8 cellular contexts compared by ENCODE assay signal in the genomic region with DNA sequence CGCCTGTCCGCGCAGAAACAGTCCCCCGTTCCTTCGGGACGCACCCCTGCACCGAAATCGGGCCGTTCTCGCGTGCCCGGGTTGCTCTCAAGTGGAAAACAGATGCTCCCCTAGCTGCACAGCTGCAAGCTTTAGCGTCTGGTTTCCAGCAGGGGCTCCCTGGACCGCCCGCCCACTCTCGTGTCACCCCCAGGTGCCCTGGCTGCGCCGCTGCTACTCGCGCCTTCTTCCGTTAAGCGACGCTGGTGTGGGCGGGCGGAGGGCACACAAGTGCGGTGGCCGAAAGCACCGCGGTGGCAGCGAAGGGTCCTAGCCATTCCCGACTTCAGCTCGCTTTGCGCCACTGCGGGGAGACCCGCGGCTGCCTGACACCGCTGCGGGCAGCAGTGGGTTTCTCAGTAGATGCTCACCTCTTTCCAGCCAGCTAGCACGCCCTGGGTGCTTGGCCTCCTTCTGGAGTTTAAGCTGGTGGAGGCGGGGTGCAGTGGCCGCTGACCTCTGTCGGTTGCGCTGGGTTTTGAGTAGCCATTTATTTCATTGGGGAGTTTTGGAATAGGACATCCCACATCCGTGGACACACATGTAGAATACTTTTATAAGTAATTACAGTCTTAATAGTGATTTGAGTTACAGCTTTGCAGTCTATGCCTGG. TPM values are rescaled to one million over a fixed set of nuclear protein-coding genes. Genes with fewer than 3 reads are reported as not detected.
DNase-seq lines count a peak whose midpoint lies in the region; ATAC-seq, FAIRE-seq and TF ChIP-seq lines count a peak whose summit lies in the region.

No MANE protein-coding gene starts in this region.

- H3K4me3 Mint-ChIP-seq in T-helper 1 cell treated with Interleukin-12 subunit alpha and Interleukin-12 subunit beta and Interleukin-4 antibody, amounts not matched to agents 30 μg/mL and 1 μg/mL, for 36 hours, result peak overlapping the region; percentile 94

- no peak for TF ChIP-seq POLR2A in H54 (IDR thresholded peaks at IDR 0.05; ENCODE audit: low read depth, low read length)

- intact Hi-C loops in ascending aorta (cut with DNase I), result loop anchor here (2.0 to 10.0 kb wide), 2 partner anchors 452 to 1896 kb away; partner anchors contain the start of genes FBXO15 and ZNF516

- WGBS in small intestine, 3 donors, result 0% methylated on average over 37 to 44 of the region's 44 CpGs

- H4K20me1 ChIP-seq in Karpas-422 (ENCODE audit: insufficient read depth, low read depth, low read length), result peaks cover 47% of the 10 kb centered on the region

- ATAC-seq in GM21825 (IDR thresholded peaks at IDR 0.05; ENCODE audit: unreplicated experiment), result peak; percentile 58

- peaks cover 29% of the 10 kb centered on the region for H3K4me1 Mint-ChIP-seq in T-helper 1 cell treated with Interleukin-12 subunit alpha and Interleukin-12 subunit beta and Interleukin-4 antibody, amounts not matched to agents 30 μg/mL and 1 μg/mL, for 36 hours (ENCODE audit: low read depth)

- H3K27ac ChIP-seq in Karpas-422 (ENCODE audit: low read length) (peak overlapping the region; percentile 75), ascending aorta (peak overlapping the region; percentile 99), small intestine (ENCODE audit: low read depth in 1 of 2, low read length in 1 of 2) (peak overlapping the region; percentile 87 to 98)

- H3K27me3 ChIP-seq in Karpas-422 (ENCODE audit: low read length) (no peaks in the 10 kb centered on the region), ascending aorta (no peaks in the 10 kb centered on the region), iPS-15b (ENCODE audit: control insufficient read depth, insufficient read depth, low read length) (peaks cover 8% of the 10 kb centered on the region), small intestine (ENCODE audit: control insufficient read depth in 2 of 2, insufficient read depth in 2 of 2, low read length in 2 of 2) (no peaks in the 10 kb centered on the region)

- H3K79me2 ChIP-seq in Karpas-422 (ENCODE audit: low read length), result peaks cover 60% of the 10 kb centered on the region

- peak overlapping the region; percentile 91 for H3K4me3 ChIP-seq in Karpas-422 (ENCODE audit: low read length)
- peak overlapping the region; percentile 84 to 89 for H3K4me3 ChIP-seq in ascending aorta
- peak overlapping the region; percentile 96 for H3K4me3 ChIP-seq in iPS-15b (ENCODE audit: low read depth, low read length)
- peak overlapping the region; percentile 84 to 95 for H3K4me3 ChIP-seq in small intestine (ENCODE audit: low read depth in 1 of 2, low read length in 2 of 2)

- H3K9ac ChIP-seq in Karpas-422 (ENCODE audit: low read length) (peak overlapping the region; percentile 85), iPS-15b (ENCODE audit: low read depth, low read length) (peak overlapping the region; percentile 85)

- H3K9me3 Mint-ChIP-seq in T-helper 1 cell treated with Interleukin-12 subunit alpha and Interleukin-12 subunit beta and Interleukin-4 antibody, amounts not matched to agents 30 μg/mL and 1 μg/mL, for 36 hours, result no peaks in the 10 kb centered on the region

- H3K4me1 ChIP-seq in Karpas-422 (ENCODE audit: low read length), result peaks cover 24% of the 10 kb centered on the region
- peaks cover 0 to 17% of the 10 kb centered on the region in 2 donors for H3K4me1 ChIP-seq in ascending aorta
- peaks cover 6% of the 10 kb centered on the region for H3K4me1 ChIP-seq in iPS-15b (ENCODE audit: control insufficient read depth, insufficient read depth, low read length)
- peaks cover 0 to 13% of the 10 kb centered on the region in 2 donors for H3K4me1 ChIP-seq in small intestine (ENCODE audit: control insufficient read depth in 2 of 2, insufficient read depth in 1 of 2, low read depth in 1 of 2, low read length in 1 of 2)

- no peaks in the 10 kb centered on the region for H3K27me3 Mint-ChIP-seq in T-helper 1 cell treated with Interleukin-12 subunit alpha and Interleukin-12 subunit beta and Interleukin-4 antibody, amounts not matched to agents 30 μg/mL and 1 μg/mL, for 36 hours (ENCODE audit: low read depth)

- H3K27ac Mint-ChIP-seq in T-helper 1 cell treated with Interleukin-12 subunit alpha and Interleukin-12 subunit beta and Interleukin-4 antibody, amounts not matched to agents 30 μg/mL and 1 μg/mL, for 36 hours, result peak overlapping the region; percentile 84

- no peaks in the 10 kb centered on the region for H3K9me2 ChIP-seq in Karpas-422 (replicated peaks; ENCODE audit: insufficient read depth, low read length)

- peak; percentile 8 for DNase-seq in GM04503 (ENCODE audit: low read depth)
- peak; percentile 93 for DNase-seq in Karpas-422
- DNase-seq in ascending aorta (ENCODE audit: low spot score in 2 of 2), result peak in 1 of 2 donors; percentile 73
- peak; percentile 50 for DNase-seq in small intestine
- no peak for DNase-seq in H54 (ENCODE audit: insufficient read length, low spot score)

- H3K9me3 ChIP-seq in Karpas-422 (ENCODE audit: low read length) (no peaks in the 10 kb centered on the region), ascending aorta (peaks cover 0 to 18% of the 10 kb centered on the region in 2 donors), iPS-15b (ENCODE audit: control insufficient read depth, insufficient read depth, low read length) (no peaks in the 10 kb centered on the region), small intestine (ENCODE audit: control insufficient read depth, low read depth) (no peaks in the 10 kb centered on the region)

- peak overlapping the region; percentile 85 for H3K4me2 ChIP-seq in Karpas-422 (ENCODE audit: low read depth, low read length, poor library complexity, severe bottlenecking)

- peaks cover 24% of the 10 kb centered on the region for H3K36me3 Mint-ChIP-seq in T-helper 1 cell treated with Interleukin-12 subunit alpha and Interleukin-12 subunit beta and Interleukin-4 antibody, amounts not matched to agents 30 μg/mL and 1 μg/mL, for 36 hours (ENCODE audit: low read depth)

- FAIRE-seq in small intestine (lab: Jason Lieb, UNC), result no peak
- no peak for FAIRE-seq in H54 (lab: Jason Lieb, UNC)

- TF ChIP-seq CTCF in ascending aorta (IDR thresholded peaks at IDR 0.05), result peak in 1 of 3 experiments; percentile 23

- H3K36me3 ChIP-seq in Karpas-422 (ENCODE audit: insufficient read depth, low read length) (peaks cover 3% of the 10 kb centered on the region; the same call in 1 of the 2 replicates), ascending aorta (peaks cover 3 to 5% of the 10 kb centered on the region in 2 donors), iPS-15b (ENCODE audit: control insufficient read depth, insufficient read depth, low read length) (peaks cover 4% of the 10 kb centered on the region), small intestine (ENCODE audit: control insufficient read depth in 2 of 2, insufficient read depth in 2 of 2, low read length in 2 of 2) (no peaks in the 10 kb centered on the region)

- H2AFZ ChIP-seq in Karpas-422 (ENCODE audit: low read length), result peak overlapping the region; percentile 85; the same call in 1 of the 2 replicates

RNA-seq across cellular contexts. Expression of gene ZNF407, which starts 0.8 kb away (rescaled TPM):
- 14.6 and 18.1 TPM in 2 replicates for total RNA-seq in Karpas-422 (2014; rRNA removed; shearing (Covaris generic); ENCODE audit: low replicate concordance)
- 8.7 TPM for total RNA-seq in ascending aorta
- polyA plus RNA-seq in small intestine, result 1 to 10 TPM; 2.7 to 4.7 (median 3.4) TPM
